Comparison of ENCODE assay signal across 17 cellular contexts in genomic region chr13:112850273-112850672, GRCh38.
"Had no signal": no experiment of that assay in that cellular context is flagged by ENCODE, and none has a peak within 500 bp of the region (broad histone marks: within the 10 kb centered on the region; RNA-seq: fewer than 3 reads in every experiment).

No MANE protein-coding gene starts in this region.

- H3K36me3 ChIP-seq: ovary had no signal

- H3K27ac ChIP-seq: epithelial cell of prostate, gastroesophageal sphincter, lower lobe of right lung, ovary, psoas muscle, tibial artery had no signal

- H3K4me1 ChIP-seq: gastroesophageal sphincter, lower lobe of right lung, psoas muscle, tibial artery had no signal

- DNase-seq: activated CD4-positive, alpha-beta memory T cell treated with anti-CD3 and anti-CD28 coated beads for 36 hours; activated CD4-positive, alpha-beta T cell treated with anti-CD3 and anti-CD28 coated beads for 48 hours; activated effector memory CD4-positive, alpha-beta T cell treated with Interleukin-2 at 50 U/mL for 16 hours; activated naive CD4-positive, alpha-beta T cell treated with anti-CD3 and anti-CD28 coated beads for 36 hours; activated naive CD8-positive, alpha-beta T cell treated with anti-CD3 and anti-CD28 coated beads, Interleukin-2, amount 10 ng/mL, durations not matched to agents 7 days and 5 days; activated T-cell treated with anti-CD3 and anti-CD28 coated beads, Interleukin-2, amount 50 U/mL, for 72 hours; cortex of kidney; lower lobe of right lung; mesendoderm; ovary; psoas muscle; right cardiac atrium; stimulated activated CD4-positive, alpha-beta T cell treated with anti-CD3 and anti-CD28 coated beads, Interleukin-2, amount 100 ng/mL, for 24 hours; stimulated activated naive CD8-positive, alpha-beta T cell treated with anti-CD3 and anti-CD28 coated beads, Interleukin-15, amount 100 ng/mL, for 72 hours; tibial artery had no signal

- H3K27me3 ChIP-seq: gastroesophageal sphincter, ovary, tibial artery had no signal

- H3K9me3 ChIP-seq: lower lobe of right lung, ovary had no signal

- H3K4me3 ChIP-seq: gastroesophageal sphincter, lower lobe of right lung, ovary, psoas muscle, tibial artery had no signal
